In the genomic region with DNA sequence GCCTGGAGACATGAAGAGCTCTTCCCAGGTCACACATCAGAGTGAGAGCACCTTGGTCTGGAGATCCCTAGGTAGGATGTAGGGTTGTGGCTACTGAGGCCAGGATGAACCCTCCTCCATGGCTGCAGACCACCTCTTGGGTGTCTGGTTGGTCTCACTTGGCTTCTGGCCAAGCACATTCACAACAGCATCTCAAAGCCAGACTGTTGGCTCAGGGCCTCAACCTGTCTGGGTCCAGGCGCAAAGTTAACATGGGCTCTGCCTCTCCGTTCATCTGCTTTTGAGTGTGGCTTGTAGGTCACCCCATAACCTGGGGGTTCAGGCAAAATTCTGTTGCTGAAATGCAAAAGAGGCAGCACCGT, we compare ENCODE assay signal across 17 cellular contexts.
"Had no signal": no experiment of that assay in that cellular context is flagged by ENCODE, and none has a peak within 500 bp of the region (broad histone marks: within the 10 kb centered on the region; RNA-seq: fewer than 3 reads in every experiment).

No MANE protein-coding gene starts in this region.

- H3K27me3 ChIP-seq: colonic mucosa, gastroesophageal sphincter, heart right ventricle, pancreas, spleen had no signal

- H3K4me1 ChIP-seq: colonic mucosa, pancreas had no signal

- H3K4me3 ChIP-seq: colonic mucosa, gastroesophageal sphincter, heart right ventricle, mucosa of descending colon, pancreas, spleen had no signal

- DNase-seq: activated CD4-positive, alpha-beta memory T cell treated with anti-CD3 and anti-CD28 coated beads for 36 hours; activated CD4-positive, alpha-beta T cell treated with anti-CD3 and anti-CD28 coated beads for 36 hours; activated naive CD4-positive, alpha-beta T cell treated with anti-CD3 and anti-CD28 coated beads, Interleukin-2, amount 10 ng/mL, durations not matched to agents 7 days and 5 days; activated naive CD8-positive, alpha-beta T cell treated with anti-CD3 and anti-CD28 coated beads, Interleukin-2, amount 50 U/mL, for 24 hours; anterior cingulate cortex; colonic mucosa; heart right ventricle; immature natural killer cell; left ventricle myocardium superior; mucosa of descending colon; naive B cell; pancreas; spleen; stimulated activated CD4-positive, alpha-beta T cell treated with anti-CD3 and anti-CD28 coated beads, Interleukin-4, amount 100 ng/mL, for 4 hours had no signal

- H3K9me3 ChIP-seq: colonic mucosa, gastroesophageal sphincter, heart right ventricle, mucosa of descending colon, pancreas, spleen had no signal

- H3K27ac ChIP-seq: colonic mucosa, gastroesophageal sphincter, heart right ventricle, pancreas, spleen had no signal

- FAIRE-seq: pancreas had no signal

- ATAC-seq: activated CD4-positive, alpha-beta T cell treated with anti-CD3 and anti-CD28 coated beads for 36 hours; activated naive CD8-positive, alpha-beta T cell treated with anti-CD3 and anti-CD28 coated beads, Interleukin-2, amount 50 U/mL, for 24 hours; esophagus mucosa; gastroesophageal sphincter; heart right ventricle; left ventricle myocardium superior; mucosa of descending colon; pancreas; stimulated activated memory B cell treated with anti-CD40 and anti-IgM and Interleukin-4, amounts not matched to agents 10 μg/mL and 1 μg/mL and 100 μg/mL, for 72 hours had no signal

- H3K36me3 ChIP-seq: colonic mucosa, gastroesophageal sphincter, heart right ventricle, pancreas, spleen had no signal
